ENCODE assay signal across 22 cellular contexts in genomic region chr19:13329766-13330165, GRCh38.
"Had no signal": no experiment of that assay in that cellular context is flagged by ENCODE, and none has a peak within 500 bp of the region (broad histone marks: within the 10 kb centered on the region; RNA-seq: fewer than 3 reads in every experiment).

No MANE protein-coding gene starts in this region.

- ATAC-seq: activated T-cell treated with anti-CD3 and anti-CD28 coated beads, Interleukin-2, amount 50 U/mL, for 4 hours; esophagus mucosa; gastrocnemius medialis; right cardiac atrium; stimulated activated naive CD8-positive, alpha-beta T cell treated with anti-CD3 and anti-CD28 coated beads, Interleukin-15, Interleukin-2, amounts not matched to agents 100 U/mL and 50 U/mL, for 24 hours; upper lobe of right lung; WTC11 had no signal

- DNase-seq: activated CD4-positive, alpha-beta T cell treated with anti-CD3 and anti-CD28 coated beads, Interleukin-2, amount 50 U/mL, for 4 hours; activated CD8-positive, alpha-beta memory T cell treated with anti-CD3 and anti-CD28 coated beads for 24 hours; activated CD8-positive, alpha-beta memory T cell treated with anti-CD3 and anti-CD28 coated beads, Interleukin-2, amount 50 U/mL, for 4 hours; activated naive CD4-positive, alpha-beta T cell; activated naive CD8-positive, alpha-beta T cell treated with anti-CD3 and anti-CD28 coated beads for 36 hours; activated T-cell treated with anti-CD3 and anti-CD28 coated beads, Interleukin-2, amount 50 U/mL, for 4 hours; effector memory CD4-positive, alpha-beta T cell; gastrocnemius medialis; head of caudate nucleus; hypothalamus; ovary; right cardiac atrium; stimulated activated CD4-positive, alpha-beta T cell treated with anti-CD3 and anti-CD28 coated beads, Interleukin-12 subunit alpha, Interleukin-12 subunit beta, amount 100 ng/mL, for 4 hours; stimulated activated CD4-positive, alpha-beta T cell treated with anti-CD3 and anti-CD28 coated beads, Interleukin-4, amount 100 ng/mL, for 4 hours; stimulated activated naive CD8-positive, alpha-beta T cell treated with anti-CD3 and anti-CD28 coated beads, Interleukin-15, Interleukin-2, amounts not matched to agents 100 U/mL and 50 U/mL, for 24 hours; T-helper 9 cell; upper lobe of right lung had no signal

- H3K4me3 ChIP-seq: breast epithelium, gastrocnemius medialis, ovary, prostate gland, upper lobe of right lung had no signal

- H3K36me3 ChIP-seq: breast epithelium, gastrocnemius medialis, neutrophil, ovary, prostate gland, upper lobe of right lung had no signal

- H3K27ac ChIP-seq: breast epithelium, gastrocnemius medialis, neutrophil, ovary, prostate gland, upper lobe of right lung had no signal

- H3K27me3 ChIP-seq: breast epithelium, gastrocnemius medialis, neutrophil, ovary, upper lobe of right lung had no signal

- H3K4me1 ChIP-seq: breast epithelium, gastrocnemius medialis, prostate gland, upper lobe of right lung had no signal
